ENCODE assay signal across 9 cellular contexts in genomic region chr5:173963867-173964429, GRCh38. TPM values are rescaled to one million over a fixed set of nuclear protein-coding genes. Genes with fewer than 3 reads are reported as not detected.
DNase-seq lines count a peak whose midpoint lies in the region; ATAC-seq and TF ChIP-seq lines count a peak whose summit lies in the region.
"Had no signal": no experiment of that assay in that cellular context is flagged by ENCODE, and none has a peak within 500 bp of the region (broad histone marks: within the 10 kb centered on the region; RNA-seq: fewer than 3 reads in every experiment).

No MANE protein-coding gene starts in this region.

- no peak overlapping the region for H2AFZ ChIP-seq in Loucy (ENCODE audit: low read length)

- TF ChIP-seq EP300 in gastroesophageal sphincter (IDR thresholded peaks at IDR 0.05), result no peak

- DNase-seq in AG09309 (ENCODE audit: low read depth), result no peak
- peak in 2 of 7 donors; percentile 54 to 66 for DNase-seq in adrenal gland
- peak; percentile 66 for DNase-seq in islet precursor cell
- no peak for DNase-seq in D341Med (ENCODE audit: low spot score)

- peak overlapping the region; percentile 56 for H3K9ac ChIP-seq in Loucy (ENCODE audit: low read depth, low read length, poor library complexity, severe bottlenecking)

- TF ChIP-seq CTCF in AG09309 (IDR thresholded peaks at IDR 0.05; ENCODE audit: control insufficient read depth, insufficient read depth, low read depth, low read length, missing control alignments) (no peak), Loucy (conservative IDR thresholded peaks at IDR 0.05; ENCODE audit: low read length) (no peak), adrenal gland (IDR thresholded peaks at IDR 0.05) (no peak), gastroesophageal sphincter (IDR thresholded peaks at IDR 0.05) (no peak)

- peak overlapping the region; percentile 42 for H3K4me3 ChIP-seq in AG09309 (ENCODE audit: control insufficient read depth, low read depth, low read length)
- H3K4me3 ChIP-seq in Loucy (ENCODE audit: low read length, poor library complexity, severe bottlenecking), result peak overlapping the region; percentile 52
- H3K4me3 ChIP-seq in adrenal gland, result peak overlapping the region in 1 of 4 donors; percentile 34
- H3K4me3 ChIP-seq in gastroesophageal sphincter, result peak overlapping the region in 1 of 2 donors; percentile 38

- no peaks in the 10 kb centered on the region for H3F3A ChIP-seq in Loucy (ENCODE audit: low read depth)

- H3K4me1 ChIP-seq in Loucy (ENCODE audit: insufficient read depth, low read length, poor library complexity, severe bottlenecking), result no peaks in the 10 kb centered on the region
- peaks cover 8 to 28% of the 10 kb centered on the region in 2 donors for H3K4me1 ChIP-seq in adrenal gland (replicated peaks in 1 of 2)
- H3K4me1 ChIP-seq in gastroesophageal sphincter, result peaks cover 0 to 14% (median 0%) of the 10 kb centered on the region in 3 donors

- H3K27ac ChIP-seq in adrenal gland (peak overlapping the region; percentile 56 to 86 (median 71)), gastroesophageal sphincter (peak overlapping the region in 2 of 4 donors; percentile 55 to 61)

- intact Hi-C loops in adrenal gland (cut with DNase I), result no loop called here

- H3K27me3 ChIP-seq in Loucy (ENCODE audit: insufficient read depth, low read length, poor library complexity, severe bottlenecking) (no peaks in the 10 kb centered on the region), adrenal gland (no peaks in the 10 kb centered on the region), gastroesophageal sphincter (no peaks in the 10 kb centered on the region)

- 30 to 47% (median 43%) methylated on average over 18 of the region's 18 CpGs for WGBS in adrenal gland, 4 donors
- WGBS in gastroesophageal sphincter (ENCODE audit: low coverage in 1 of 2), 2 donors, result 40 to 58% methylated on average over 2 to 4 of the region's 18 CpGs

- H3K36me3 ChIP-seq in Loucy (ENCODE audit: insufficient read depth, low read length) (no peaks in the 10 kb centered on the region), adrenal gland (replicated peaks in 1 of 2) (peaks cover 0 to 19% of the 10 kb centered on the region in 2 donors), gastroesophageal sphincter (no peaks in the 10 kb centered on the region)

- ATAC-seq in HG02981 (IDR thresholded peaks at IDR 0.05; ENCODE audit: unreplicated experiment) (no peak), gastroesophageal sphincter (no peak), GM21381 (IDR thresholded peaks at IDR 0.05; ENCODE audit: unreplicated experiment) (no peak)

- peak overlapping the region; percentile 24 for H3K4me2 ChIP-seq in Loucy (ENCODE audit: low read depth, low read length, poor library complexity, severe bottlenecking)

- H3K9me2 ChIP-seq in Loucy (replicated peaks; ENCODE audit: low read depth, low read length), result no peaks in the 10 kb centered on the region

- H3K9me3 ChIP-seq in Loucy (ENCODE audit: insufficient read depth, low read depth, low read length) (no peaks in the 10 kb centered on the region), adrenal gland (replicated peaks in 1 of 3) (no peaks in the 10 kb centered on the region), gastroesophageal sphincter (no peaks in the 10 kb centered on the region)

- H4K20me1 ChIP-seq in Loucy (ENCODE audit: insufficient read depth, low read length, poor library complexity, severe bottlenecking), result no peaks in the 10 kb centered on the region

- no peak for TF ChIP-seq POLR2A in adrenal gland (IDR thresholded peaks at IDR 0.05)
- no peak for TF ChIP-seq POLR2A in gastroesophageal sphincter (IDR thresholded peaks at IDR 0.05)

- H3K79me2 ChIP-seq in Loucy (ENCODE audit: insufficient read depth, low read length), result no peaks in the 10 kb centered on the region

RNA-seq across cellular contexts. Expression of gene C5orf47, which starts 25.0 kb away (rescaled TPM):
- total RNA-seq in adrenal gland (under 1 TPM in 3 of 8 donors, not detected in 5; 0.08 to 0.25 (median 0.11) TPM), gastroesophageal sphincter (not detected)
- polyA plus RNA-seq in adrenal gland, result under 1 TPM; 0.13 to 0.16 (median 0.16) TPM
- total RNA-seq: LHCN-M2 had no signal
